21 cellular contexts compared by ENCODE assay signal in genomic region chr4:70746179-70746839, GRCh38. TPM values are rescaled to one million over a fixed set of nuclear protein-coding genes. Genes with fewer than 3 reads are reported as not detected.
A peak's percentile ranks its signal among the peaks of the same experiment; 100 is the strongest.
DNase-seq lines count a peak whose midpoint lies in the region; FAIRE-seq and TF ChIP-seq lines count a peak whose summit lies in the region.
"Had no signal": no experiment of that assay in that cellular context is flagged by ENCODE, and none has a peak within 500 bp of the region (broad histone marks: within the 10 kb centered on the region; RNA-seq: fewer than 3 reads in every experiment).

No MANE protein-coding gene starts in this region.

- peaks cover 12% of the 10 kb centered on the region for H3K4me1 Mint-ChIP-seq in activated CD4-positive, alpha-beta T cell treated with anti-CD3 and anti-CD28 coated beads, Interleukin-2, amount 10 ng/mL, durations not matched to agents 7 days and 5 days

- peak overlapping the region; percentile 54 for H3K9ac ChIP-seq in smooth muscle cell (ENCODE audit: low read depth)

- H3K9me3 ChIP-seq in smooth muscle cell (replicated peaks; ENCODE audit: low read depth) = no peaks in the 10 kb centered on the region
- no peaks in the 10 kb centered on the region for H3K9me3 ChIP-seq in ascending aorta
- H3K9me3 ChIP-seq: Peyer's patch had no signal

- peak overlapping the region; percentile 59 for H3K4me2 ChIP-seq in smooth muscle cell

- H3K4me3 ChIP-seq in bronchial epithelial cell (ENCODE audit: low read depth, low read length) = no peak overlapping the region
- no peak overlapping the region for H3K4me3 ChIP-seq in smooth muscle cell
- no peak overlapping the region for H3K4me3 ChIP-seq in ascending aorta
- H3K4me3 ChIP-seq: Peyer's patch had no signal

- WGBS in smooth muscle cell (ENCODE audit: low lambda C conversion rate) = 53% methylated on average over 9 of the region's 9 CpGs

- intact Hi-C loops in ascending aorta (cut with DNase I) = no loop called here

- no peak overlapping the region for H3K4me3 Mint-ChIP-seq in activated CD4-positive, alpha-beta T cell treated with anti-CD3 and anti-CD28 coated beads, Interleukin-2, amount 10 ng/mL, durations not matched to agents 7 days and 5 days
- H3K4me3 Mint-ChIP-seq: T-helper 2 cell treated with Interferon-gamma antibody and Interleukin-4, amounts not matched to agents 5 μg/mL and 100 μg/mL, for 36 hours had no signal

- DNase-seq in GM04503 (ENCODE audit: low read depth) (peak; percentile 55), bronchial epithelial cell (ENCODE audit: low read depth) (peak; percentile 42), glomerular visceral epithelial cell (ENCODE audit: extremely low spot score) (peak; percentile 30), smooth muscle cell (lab: John Stamatoyannopoulos, UW; ENCODE audit: unreplicated experiment) (no peak), HTR-8/SVneo (ENCODE audit: insufficient read length, low spot score) (no peak), ascending aorta (ENCODE audit: low spot score in 2 of 2) (no peak), HuH-7.5 (ENCODE audit: low spot score) (no peak)
- DNase-seq in activated CD4-positive, alpha-beta T cell treated with anti-CD3 and anti-CD28 coated beads, Interleukin-2, amount 10 ng/mL, durations not matched to agents 7 days and 5 days = no peak
- DNase-seq: activated CD4-positive, CD25-positive, alpha-beta regulatory T cell; central memory CD4-positive, alpha-beta T cell; DND-41; effector CD8-positive, alpha-beta T cell; foreskin keratinocyte; midbrain; NCI-H1417 treated with DMSO at 0.1 percent for 48 hours; NCI-H82; Peyer's patch; retina; stimulated activated naive CD4-positive, alpha-beta T cell treated with Interleukin-2 at 50 U/mL for 16 hours had no signal

- peaks cover 47% of the 10 kb centered on the region for H4K20me1 ChIP-seq in smooth muscle cell (ENCODE audit: low read depth)

- no peaks in the 10 kb centered on the region for H3K27me3 ChIP-seq in bronchial epithelial cell (ENCODE audit: control insufficient read depth, insufficient read depth, low read length)
- no peaks in the 10 kb centered on the region for H3K27me3 ChIP-seq in smooth muscle cell (ENCODE audit: low read depth)
- no peaks in the 10 kb centered on the region for H3K27me3 ChIP-seq in ascending aorta
- H3K27me3 ChIP-seq: foreskin keratinocyte, Peyer's patch had no signal

- H3K27ac Mint-ChIP-seq in activated CD4-positive, alpha-beta T cell treated with anti-CD3 and anti-CD28 coated beads, Interleukin-2, amount 10 ng/mL, durations not matched to agents 7 days and 5 days = no peak overlapping the region
- H3K27ac Mint-ChIP-seq: T-helper 2 cell treated with Interferon-gamma antibody and Interleukin-4, amounts not matched to agents 5 μg/mL and 100 μg/mL, for 36 hours had no signal

- H3K9me3 Mint-ChIP-seq in activated CD4-positive, alpha-beta T cell treated with anti-CD3 and anti-CD28 coated beads, Interleukin-2, amount 10 ng/mL, durations not matched to agents 7 days and 5 days = no peaks in the 10 kb centered on the region
- H3K9me3 Mint-ChIP-seq: T-helper 2 cell treated with Interferon-gamma antibody and Interleukin-4, amounts not matched to agents 5 μg/mL and 100 μg/mL, for 36 hours had no signal

- CTCF ChIA-PET in activated CD4-positive, alpha-beta T cell treated with anti-CD3 and anti-CD28 coated beads, Interleukin-2, amount 10 ng/mL, durations not matched to agents 7 days and 5 days (lab: Charles Lee) = no interaction called here

- no peaks in the 10 kb centered on the region for H3F3A ChIP-seq in smooth muscle cell (ENCODE audit: low read depth)

- H3K79me2 ChIP-seq in smooth muscle cell (ENCODE audit: low read depth) = peaks cover 65% of the 10 kb centered on the region

- peaks cover 13% of the 10 kb centered on the region for H3K4me1 ChIP-seq in smooth muscle cell (ENCODE audit: low read depth)
- H3K4me1 ChIP-seq in ascending aorta = peaks cover 0 to 6% of the 10 kb centered on the region in 2 donors
- H3K4me1 ChIP-seq: foreskin keratinocyte, Peyer's patch had no signal

- POLR2A ChIA-PET in activated CD4-positive, alpha-beta T cell treated with anti-CD3 and anti-CD28 coated beads, Interleukin-2, amount 10 ng/mL, durations not matched to agents 7 days and 5 days (lab: Charles Lee) = no interaction called here

- no peak overlapping the region for H2AFZ ChIP-seq in smooth muscle cell (ENCODE audit: low read depth)

- H3K27me3 Mint-ChIP-seq in activated CD4-positive, alpha-beta T cell treated with anti-CD3 and anti-CD28 coated beads, Interleukin-2, amount 10 ng/mL, durations not matched to agents 7 days and 5 days = no peaks in the 10 kb centered on the region

- TF ChIP-seq CTCF in bronchial epithelial cell (IDR thresholded peaks at IDR 0.05; ENCODE audit: insufficient read depth, low read length, severe bottlenecking) (no peak), smooth muscle cell (IDR thresholded peaks at IDR 0.05; ENCODE audit: borderline replicate concordance, insufficient read depth, poor library complexity, severe bottlenecking) (no peak), ascending aorta (IDR thresholded peaks at IDR 0.05) (no peak)

- peaks cover 2% of the 10 kb centered on the region for H3K36me3 Mint-ChIP-seq in activated CD4-positive, alpha-beta T cell treated with anti-CD3 and anti-CD28 coated beads, Interleukin-2, amount 10 ng/mL, durations not matched to agents 7 days and 5 days (ENCODE audit: low read depth)

- FAIRE-seq in bronchial epithelial cell (lab: Jason Lieb, UNC) = no peak
- FAIRE-seq in HTR-8/SVneo (lab: Jason Lieb, UNC) = no peak
- FAIRE-seq: urothelium cell line had no signal

- H3K27ac ChIP-seq in smooth muscle cell (ENCODE audit: low read depth) (peak overlapping the region; percentile 82), ascending aorta (no peak overlapping the region)
- H3K27ac ChIP-seq: foreskin keratinocyte, Peyer's patch had no signal

- H3K36me3 ChIP-seq in bronchial epithelial cell (ENCODE audit: control insufficient read depth, insufficient read depth, low read length) (no peaks in the 10 kb centered on the region), smooth muscle cell (ENCODE audit: low read depth) (no peaks in the 10 kb centered on the region), ascending aorta (no peaks in the 10 kb centered on the region)
- H3K36me3 ChIP-seq: Peyer's patch had no signal

RNA-seq across cellular contexts. Expression of gene RUFY3, which starts 24.5 kb away (rescaled TPM):
- total RNA-seq in bronchial epithelial cell = 43.2 and 59.8 TPM in 2 replicates
- 42.8 and 49.2 TPM in 2 replicates for total RNA-seq in smooth muscle cell
- 22.2 and 23.6 TPM in 2 replicates for polyA plus RNA-seq in smooth muscle cell
- total RNA-seq in activated CD4-positive, alpha-beta T cell treated with anti-CD3 and anti-CD28 coated beads, Interleukin-2, amount 10 ng/mL, durations not matched to agents 7 days and 5 days = 10 to 100 TPM; 28.6 to 29.3 TPM
- 11.7 TPM for total RNA-seq in ascending aorta

RNA-seq across cellular contexts. Expression of gene UTP3, which starts 58.0 kb away (rescaled TPM):
- 15.0 and 18.2 TPM in 2 replicates for total RNA-seq in bronchial epithelial cell
- total RNA-seq in smooth muscle cell = 15.2 and 18.8 TPM in 2 replicates
- polyA plus RNA-seq in smooth muscle cell = 11.8 and 14.3 TPM in 2 replicates
- 10 to 100 TPM; 38.1 to 40.2 TPM for total RNA-seq in activated CD4-positive, alpha-beta T cell treated with anti-CD3 and anti-CD28 coated beads, Interleukin-2, amount 10 ng/mL, durations not matched to agents 7 days and 5 days
- 3.2 TPM for total RNA-seq in ascending aorta

Comparison
In these comparisons a context has a peak if more than half of its experiments do, and no peak if none do; other contexts are left out.
1. DNase-seq: peak in GM04503 (single experiment), bronchial epithelial cell (single experiment) and glomerular visceral epithelial cell (single experiment); none in smooth muscle cell (single experiment), activated CD4-positive, alpha-beta T cell treated with anti-CD3 and anti-CD28 coated beads, Interleukin-2, amount 10 ng/mL, durations not matched to agents 7 days and 5 days (single experiment), HTR-8/SVneo (single experiment), ascending aorta (0 of 2) and HuH-7.5 (single experiment).